31 cellular contexts compared by ENCODE assay signal in the genomic region with DNA sequence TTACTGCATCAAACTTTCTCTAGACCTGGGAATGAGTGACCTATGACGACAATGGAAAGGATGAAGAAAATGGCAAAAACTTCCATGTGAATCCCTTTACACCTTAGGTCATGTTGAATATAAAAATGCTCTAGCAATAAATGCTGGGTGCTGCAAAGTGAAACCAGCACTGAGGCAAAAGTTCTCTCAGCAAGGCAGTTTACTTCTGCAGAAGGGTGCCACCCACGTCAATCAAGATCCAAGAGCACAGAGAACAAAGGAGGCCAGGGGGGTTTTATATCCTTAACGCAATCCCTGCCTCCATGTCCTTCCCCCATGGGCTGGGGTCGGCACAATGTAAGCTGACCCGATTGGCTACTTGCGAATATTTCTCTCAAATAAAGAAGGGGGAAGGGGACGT. TPM values are rescaled to one million over a fixed set of nuclear protein-coding genes. Genes with fewer than 3 reads are reported as not detected.
"Had no signal": no experiment of that assay in that cellular context is flagged by ENCODE, and none has a peak within 500 bp of the region (broad histone marks: within the 10 kb centered on the region; RNA-seq: fewer than 3 reads in every experiment).

No MANE protein-coding gene starts in this region.

- H3K27me3 ChIP-seq: ascending aorta, breast epithelium, cardiac muscle cell, colonic mucosa, esophagus muscularis mucosa, foreskin keratinocyte, gastrocnemius medialis, heart left ventricle had no signal

- H3K4me1 ChIP-seq: ascending aorta, breast epithelium, colonic mucosa, esophagus muscularis mucosa, foreskin keratinocyte, gastrocnemius medialis, heart left ventricle had no signal

- H3K4me1 Mint-ChIP-seq: activated CD4-positive, alpha-beta T cell treated with anti-CD3 and anti-CD28 coated beads for 36 hours; activated CD4-positive, alpha-beta T cell treated with anti-CD3 and anti-CD28 coated beads, Interleukin-2, amount 10 ng/mL, durations not matched to agents 24 days and 14 days; activated naive CD4-positive, alpha-beta T cell treated with anti-CD3 and anti-CD28 coated beads, Interleukin-2, amount 10 ng/mL, durations not matched to agents 7 days and 5 days; activated naive CD8-positive, alpha-beta T cell treated with anti-CD3 and anti-CD28 coated beads, Interleukin-2, amount 10 ng/mL, durations not matched to agents 7 days and 5 days; brain; endodermal cell had no signal

- ATAC-seq: activated CD4-positive, alpha-beta T cell treated with anti-CD3 and anti-CD28 coated beads for 36 hours; activated CD8-positive, alpha-beta T cell treated with anti-CD3 and anti-CD28 coated beads, Interleukin-2, amount 10 ng/mL, durations not matched to agents 7 days and 5 days; activated naive CD4-positive, alpha-beta T cell treated with anti-CD3 and anti-CD28 coated beads, Interleukin-2, amount 50 U/mL, for 72 hours; foreskin keratinocyte; gastrocnemius medialis; heart left ventricle had no signal

- H3K4me3 Mint-ChIP-seq: activated CD4-positive, alpha-beta memory T cell treated with anti-CD3 and anti-CD28 coated beads for 36 hours; activated CD4-positive, alpha-beta T cell treated with anti-CD3 and anti-CD28 coated beads for 36 hours; activated CD4-positive, alpha-beta T cell treated with anti-CD3 and anti-CD28 coated beads, Interleukin-2, amount 10 ng/mL, durations not matched to agents 24 days and 14 days; activated CD8-positive, alpha-beta T cell treated with anti-CD3 and anti-CD28 coated beads, Interleukin-2, amount 10 ng/mL, durations not matched to agents 7 days and 5 days; activated naive CD4-positive, alpha-beta T cell treated with anti-CD3 and anti-CD28 coated beads, Interleukin-2, amount 10 ng/mL, durations not matched to agents 7 days and 5 days; activated naive CD8-positive, alpha-beta T cell treated with anti-CD3 and anti-CD28 coated beads, Interleukin-2, amount 10 ng/mL, durations not matched to agents 7 days and 5 days; brain; endodermal cell had no signal

- H3K27ac ChIP-seq: ascending aorta, breast epithelium, cardiac muscle cell, colonic mucosa, esophagus muscularis mucosa, foreskin keratinocyte, gastrocnemius medialis, heart left ventricle had no signal

- H3K27me3 Mint-ChIP-seq: activated CD4-positive, alpha-beta memory T cell treated with anti-CD3 and anti-CD28 coated beads for 36 hours; activated CD4-positive, alpha-beta T cell treated with anti-CD3 and anti-CD28 coated beads for 36 hours; activated CD4-positive, alpha-beta T cell treated with anti-CD3 and anti-CD28 coated beads, Interleukin-2, amount 10 ng/mL, durations not matched to agents 24 days and 14 days had no signal

- H3K27ac Mint-ChIP-seq: activated CD4-positive, alpha-beta memory T cell treated with anti-CD3 and anti-CD28 coated beads for 36 hours; activated CD4-positive, alpha-beta T cell treated with anti-CD3 and anti-CD28 coated beads for 36 hours; activated CD4-positive, alpha-beta T cell treated with anti-CD3 and anti-CD28 coated beads, Interleukin-2, amount 10 ng/mL, durations not matched to agents 24 days and 14 days; activated CD8-positive, alpha-beta T cell treated with anti-CD3 and anti-CD28 coated beads, Interleukin-2, amount 10 ng/mL, durations not matched to agents 7 days and 5 days; activated naive CD4-positive, alpha-beta T cell treated with anti-CD3 and anti-CD28 coated beads, Interleukin-2, amount 10 ng/mL, durations not matched to agents 7 days and 5 days; activated naive CD4-positive, alpha-beta T cell treated with anti-CD3 and anti-CD28 coated beads, Interleukin-2, amount 50 U/mL, for 72 hours; activated naive CD8-positive, alpha-beta T cell treated with anti-CD3 and anti-CD28 coated beads, Interleukin-2, amount 10 ng/mL, durations not matched to agents 7 days and 5 days; brain; endodermal cell had no signal

- H3K4me3 ChIP-seq: ascending aorta, breast epithelium, cardiac muscle cell, colonic mucosa, esophagus muscularis mucosa, gastrocnemius medialis, heart left ventricle had no signal

- H3K9me3 ChIP-seq: colonic mucosa had no signal

- H3K36me3 Mint-ChIP-seq: activated naive CD8-positive, alpha-beta T cell treated with anti-CD3 and anti-CD28 coated beads, Interleukin-2, amount 10 ng/mL, durations not matched to agents 7 days and 5 days had no signal

- DNase-seq: activated CD4-positive, alpha-beta memory T cell treated with anti-CD3 and anti-CD28 coated beads for 36 hours; activated CD4-positive, alpha-beta T cell treated with anti-CD3 and anti-CD28 coated beads for 36 hours; activated CD4-positive, alpha-beta T cell treated with anti-CD3 and anti-CD28 coated beads, Interleukin-2, amount 10 ng/mL, durations not matched to agents 24 days and 14 days; activated CD4-positive, CD25-positive, alpha-beta regulatory T cell; activated CD4-positive, CD25-positive, alpha-beta regulatory T cell treated with anti-CD3 and anti-CD28 coated beads, Interleukin-2, amount 50 U/mL, for 72 hours; activated CD8-positive, alpha-beta T cell treated with anti-CD3 and anti-CD28 coated beads, Interleukin-2, amount 10 ng/mL, durations not matched to agents 7 days and 5 days; activated gamma-delta T cell; activated naive CD4-positive, alpha-beta T cell; activated naive CD4-positive, alpha-beta T cell treated with anti-CD3 and anti-CD28 coated beads, Interleukin-2, amount 10 ng/mL, durations not matched to agents 7 days and 5 days; activated naive CD8-positive, alpha-beta T cell treated with anti-CD3 and anti-CD28 coated beads, Interleukin-2, amount 10 ng/mL, durations not matched to agents 7 days and 5 days; activated T-cell treated with anti-CD3 and anti-CD28 coated beads, Interleukin-2, amount 50 U/mL, for 48 hours; central memory CD4-positive, alpha-beta T cell; cerebellar nuclear complex; colonic mucosa; effector memory CD4-positive, alpha-beta T cell; endodermal cell; erythroblast; foreskin keratinocyte; gastrocnemius medialis; glutamatergic neuron; heart left ventricle; T-helper 2 cell had no signal

- H3K36me3 ChIP-seq: breast epithelium, cardiac muscle cell, colonic mucosa had no signal

RNA-seq across cellular contexts. Expression of a gene that starts 54.0 kb away (rescaled TPM):
- total RNA-seq: activated CD4-positive, alpha-beta memory T cell treated with anti-CD3 and anti-CD28 coated beads for 36 hours; activated CD4-positive, alpha-beta T cell treated with anti-CD3 and anti-CD28 coated beads, Interleukin-2, amount 10 ng/mL, durations not matched to agents 24 days and 14 days; activated CD8-positive, alpha-beta memory T cell treated with anti-CD3 and anti-CD28 coated beads for 36 hours; activated CD8-positive, alpha-beta T cell treated with anti-CD3 and anti-CD28 coated beads, Interleukin-2, amount 10 ng/mL, durations not matched to agents 7 days and 5 days; activated naive CD4-positive, alpha-beta T cell treated with anti-CD3 and anti-CD28 coated beads, Interleukin-2, amount 50 U/mL, for 72 hours; activated naive CD8-positive, alpha-beta T cell treated with anti-CD3 and anti-CD28 coated beads, Interleukin-2, amount 10 ng/mL, durations not matched to agents 7 days and 5 days; ascending aorta; cardiac muscle cell; dermis microvascular lymphatic vessel endothelial cell; endodermal cell; foreskin keratinocyte; gastrocnemius medialis; T-helper 1 cell treated with Interleukin-12 subunit alpha and Interleukin-12 subunit beta and Interleukin-4 antibody, amounts not matched to agents 30 ng/mL and 1 ng/mL, for 36 hours had no signal
- polyA plus RNA-seq: cardiac muscle cell, foreskin keratinocyte, heart left ventricle had no signal
